33 cellular contexts compared by ENCODE assay signal in the genomic region with DNA sequence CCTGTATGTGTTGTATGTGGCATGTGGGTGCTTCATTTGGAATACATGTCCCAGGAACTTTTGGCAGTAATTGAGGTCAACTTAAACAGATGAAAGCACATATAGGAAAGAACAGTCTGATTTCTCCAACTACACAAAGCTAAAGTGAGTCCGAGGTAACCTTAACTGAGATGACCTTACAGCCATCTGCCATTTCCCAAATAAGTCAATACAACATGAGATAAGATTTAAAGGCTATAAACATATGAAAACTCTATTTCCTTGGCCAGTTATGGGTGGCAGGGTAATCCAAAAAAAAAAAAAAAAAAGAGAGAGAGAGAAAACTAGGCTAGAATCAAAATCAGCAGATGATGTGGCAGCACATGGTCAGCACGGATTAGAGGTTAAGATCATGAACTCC.
"Had no signal": no experiment of that assay in that cellular context is flagged by ENCODE, and none has a peak within 500 bp of the region (broad histone marks: within the 10 kb centered on the region; RNA-seq: fewer than 3 reads in every experiment).

No MANE protein-coding gene starts in this region.

- H3K36me3 ChIP-seq: adrenal gland, ascending aorta, brain microvascular endothelial cell, breast epithelium, cardiac muscle cell had no signal

- H3K4me1 ChIP-seq: adrenal gland, ascending aorta, breast epithelium had no signal

- H3K27ac ChIP-seq: adrenal gland, ascending aorta, brain microvascular endothelial cell, breast epithelium, cardiac muscle cell had no signal

- DNase-seq: activated effector memory CD4-positive, alpha-beta T cell treated with anti-CD3 and anti-CD28 coated beads, Interleukin-2, amount 50 U/mL, for 16 hours; activated effector memory CD4-positive, alpha-beta T cell treated with Interleukin-2 at 50 U/mL for 16 hours; activated gamma-delta T cell; activated gamma-delta T cell treated with Interleukin-2 at 50 U/mL for 16 hours; activated naive CD4-positive, alpha-beta T cell; activated naive CD4-positive, alpha-beta T cell treated with anti-CD3 and anti-CD28 coated beads for 36 hours; activated naive CD4-positive, alpha-beta T cell treated with anti-CD3 and anti-CD28 coated beads, Interleukin-2, amount 10 ng/mL, durations not matched to agents 7 days and 5 days; activated naive CD4-positive, alpha-beta T cell treated with anti-CD3 and anti-CD28 coated beads, Interleukin-2, amount 50 U/mL, for 16 hours; activated naive CD4-positive, alpha-beta T cell treated with Interleukin-2 at 50 U/mL for 16 hours; activated naive CD8-positive, alpha-beta T cell treated with anti-CD3 and anti-CD28 coated beads for 36 hours; activated naive CD8-positive, alpha-beta T cell treated with anti-CD3 and anti-CD28 coated beads, Interleukin-2, amount 10 ng/mL, durations not matched to agents 7 days and 5 days; activated naive CD8-positive, alpha-beta T cell treated with anti-CD3 and anti-CD28 coated beads, Interleukin-2, amount 50 U/mL, for 24 hours; activated T-cell treated with anti-CD3 and anti-CD28 coated beads, Interleukin-2, amount 50 U/mL, for 1 hour; activated T-cell treated with anti-CD3 and anti-CD28 coated beads, Interleukin-2, amount 50 U/mL, for 24 hours; activated T-cell treated with anti-CD3 and anti-CD28 coated beads, Interleukin-2, amount 50 U/mL, for 4 hours; activated T-cell treated with anti-CD3 and anti-CD28 coated beads, Interleukin-2, amount 50 U/mL, for 48 hours; activated T-cell treated with anti-CD3 and anti-CD28 coated beads, Interleukin-2, amount 50 U/mL, for 72 hours; adrenal gland; amniotic stem cell; amygdala; anterior cingulate cortex; aorta; brain microvascular endothelial cell; caudate nucleus; central memory CD4-positive, alpha-beta T cell; cerebellar nuclear complex had no signal

- FAIRE-seq: astrocyte, bronchial epithelial cell had no signal

- H3K4me3 ChIP-seq: adrenal gland, ascending aorta, breast epithelium, cardiac muscle cell had no signal

- ATAC-seq: activated naive CD4-positive, alpha-beta T cell treated with anti-CD3 and anti-CD28 coated beads, Interleukin-2, amount 50 U/mL, for 72 hours; activated naive CD8-positive, alpha-beta T cell treated with anti-CD3 and anti-CD28 coated beads, Interleukin-2, amount 50 U/mL, for 24 hours; activated T-cell treated with anti-CD3 and anti-CD28 coated beads, Interleukin-2, amount 50 U/mL, for 4 hours; activated T-cell treated with anti-CD3 and anti-CD28 coated beads, Interleukin-2, amount 50 U/mL, for 72 hours; activated T-helper 17 cell treated with anti-CD3 and anti-CD28 coated beads, Interleukin-2, amount 50 U/mL, for 72 hours had no signal

- H3K9me3 ChIP-seq: adrenal gland, ascending aorta had no signal

- H3K27me3 ChIP-seq: adrenal gland, ascending aorta, brain microvascular endothelial cell, breast epithelium, cardiac muscle cell had no signal
